Comparison of ENCODE assay signal across 7 cellular contexts in the genomic region with DNA sequence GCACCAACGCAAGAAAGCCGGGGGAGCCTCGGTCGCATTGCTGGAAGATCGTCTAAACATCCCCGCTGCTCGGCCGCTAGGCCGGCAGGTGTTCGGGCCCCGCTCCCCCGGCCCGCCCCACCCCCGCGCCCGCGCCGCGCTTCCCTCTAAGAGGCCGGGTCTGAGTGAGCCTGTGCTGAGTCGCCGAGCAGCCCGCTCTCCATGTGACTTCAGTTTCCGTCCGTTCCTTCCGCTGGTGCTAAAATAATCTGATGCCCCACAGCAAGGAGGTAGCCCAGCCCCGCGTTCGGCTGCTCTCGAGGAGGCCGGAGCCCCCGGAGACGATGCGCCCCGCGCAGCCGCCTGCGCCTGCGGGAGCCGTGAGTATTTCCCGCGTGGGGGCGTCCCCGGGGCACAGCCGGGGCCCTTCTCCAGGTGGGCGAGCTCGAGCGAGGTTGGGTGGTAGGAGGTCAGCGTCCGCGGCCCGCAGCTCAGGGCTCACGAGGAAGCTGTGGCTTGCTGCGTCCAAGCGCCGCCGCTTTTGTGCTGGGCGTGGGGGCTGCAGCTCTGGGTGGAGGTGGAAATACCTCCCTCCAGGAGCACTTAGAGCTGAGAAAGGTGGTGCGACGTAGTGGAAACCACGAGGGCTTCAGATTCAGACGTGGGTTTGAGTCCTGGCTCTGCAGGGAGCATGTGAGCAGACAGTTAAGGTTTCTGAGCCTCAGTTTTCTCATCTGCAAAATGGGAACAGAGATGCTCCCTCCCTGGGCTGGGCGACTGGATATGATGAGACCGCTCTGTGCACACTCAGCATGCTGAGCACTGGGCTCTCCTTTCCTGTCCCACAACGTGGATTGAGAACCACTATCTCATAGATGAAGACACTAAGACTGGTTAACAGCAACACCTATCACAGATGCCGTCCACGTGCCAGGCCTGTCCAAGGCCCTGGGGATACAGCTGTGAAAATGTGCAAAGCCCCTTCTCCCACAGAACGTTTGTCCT. TPM values are rescaled to one million over a fixed set of nuclear protein-coding genes. Genes with fewer than 3 reads are reported as not detected.
A peak's percentile ranks its signal among the peaks of the same experiment; 100 is the strongest.
DNase-seq lines count a peak whose midpoint lies in the region; ATAC-seq and TF ChIP-seq lines count a peak whose summit lies in the region.

TSS of gene NRROS (plus strand) at position 178 of the 984 bp plus-strand sequence. CDS start 14,846 bp downstream, outside the sequence.

- 6 to 30% (median 7%) methylated on average over 12 to 68 of the region's 68 CpGs for WGBS in stomach, 5 donors

- POLR2A ChIA-PET in naive thymus-derived CD4-positive, alpha-beta T cell (lab: Charles Lee), result interaction anchor here (0.7 to 7.5 kb wide), 14 partner anchors 10 to 301 kb away, joined by 3 to 70 read pairs (median 4); partner anchors contain the start of gene PAK2

- H3K9me3 Mint-ChIP-seq in activated T-cell treated with anti-CD3 and anti-CD28 coated beads, Interleukin-2, amount 50 U/mL, for 24 hours, result no peaks in the 10 kb centered on the region
- H3K9me3 Mint-ChIP-seq in naive thymus-derived CD4-positive, alpha-beta T cell, result no peaks in the 10 kb centered on the region

- no peaks in the 10 kb centered on the region for H3K27me3 ChIP-seq in naive thymus-derived CD4-positive, alpha-beta T cell (ENCODE audit: control insufficient read depth in 2 of 2, insufficient read depth in 2 of 2, low read length in 2 of 2)
- peaks cover 0 to 16% (median 7%) of the 10 kb centered on the region in 3 donors for H3K27me3 ChIP-seq in stomach

- intact Hi-C loops in naive thymus-derived CD4-positive, alpha-beta T cell (cut with micrococcal nuclease), result loop anchor here (1.0 to 10.0 kb wide), 8 partner anchors 8 to 915 kb away; partner anchors contain the start of genes BDH1 (in 1 of the 2) and TFRC (in 1 of the 2)
- intact Hi-C loops in stomach (cut with DNase I; ENCODE audit: low total_unique reads), result no loop called here

- H3K4me1 Mint-ChIP-seq in activated T-cell treated with anti-CD3 and anti-CD28 coated beads, Interleukin-2, amount 50 U/mL, for 24 hours (ENCODE audit: low read depth), result peaks cover 75% of the 10 kb centered on the region
- peaks cover 50 to 93% (median 73%) of the 10 kb centered on the region in 7 donors for H3K4me1 Mint-ChIP-seq in naive thymus-derived CD4-positive, alpha-beta T cell

- peaks cover 45% of the 10 kb centered on the region for H3K36me3 Mint-ChIP-seq in activated T-cell treated with anti-CD3 and anti-CD28 coated beads, Interleukin-2, amount 50 U/mL, for 24 hours (ENCODE audit: low read depth)
- H3K36me3 Mint-ChIP-seq in naive thymus-derived CD4-positive, alpha-beta T cell, result peaks cover 0 to 24% (median 4%) of the 10 kb centered on the region in 5 donors

- peaks cover 28 to 36% of the 10 kb centered on the region in 2 donors for H3K4me1 ChIP-seq in naive thymus-derived CD4-positive, alpha-beta T cell (ENCODE audit: control insufficient read depth in 2 of 2, insufficient read depth in 2 of 2, low read length in 2 of 2)
- H3K4me1 ChIP-seq in stomach, result peaks cover 0 to 41% (median 12%) of the 10 kb centered on the region in 4 donors

- no peak for TF ChIP-seq POLR2A in stomach (IDR thresholded peaks at IDR 0.05)

- DNase-seq in NOMO-1 treated with DMSO at 0.1 percent for 48 hours (lab: John Stamatoyannopoulos, UW; ENCODE audit: unreplicated experiment) (peak; percentile 97), fibroblast of gingiva (ENCODE audit: low read depth) (peak; percentile 17), stomach (peak; percentile 65)
- DNase-seq in activated T-cell treated with anti-CD3 and anti-CD28 coated beads, Interleukin-2, amount 50 U/mL, for 24 hours, result peak; percentile 80
- peak; percentile 25 to 71 (median 46) for DNase-seq in naive thymus-derived CD4-positive, alpha-beta T cell

- H3K4me3 ChIP-seq in naive thymus-derived CD4-positive, alpha-beta T cell (ENCODE audit: low read length), result peak within 1 kb of the TSS; percentile 75
- peak within 1 kb of the TSS; percentile 51 to 62 (median 58) for H3K4me3 ChIP-seq in stomach

- peak within 1 kb of the TSS; percentile 94 for H3K27ac Mint-ChIP-seq in activated T-cell treated with anti-CD3 and anti-CD28 coated beads, Interleukin-2, amount 50 U/mL, for 24 hours
- peak within 1 kb of the TSS; percentile 74 to 95 (median 92) for H3K27ac Mint-ChIP-seq in naive thymus-derived CD4-positive, alpha-beta T cell

- no peaks in the 10 kb centered on the region for H3K9me3 ChIP-seq in naive thymus-derived CD4-positive, alpha-beta T cell (ENCODE audit: control insufficient read depth in 2 of 3, low read length in 3 of 3)
- no peaks in the 10 kb centered on the region for H3K9me3 ChIP-seq in stomach

- CTCF ChIA-PET in naive thymus-derived CD4-positive, alpha-beta T cell (lab: Charles Lee), result interaction anchor here (0.5 to 4.1 kb wide), 6 partner anchors 28 to 1114 kb away, joined by 3 to 37 read pairs (median 4); no protein-coding TSS in a partner anchor

- TF ChIP-seq CTCF in stomach (IDR thresholded peaks at IDR 0.05), result no peak

- no peaks in the 10 kb centered on the region for H3K36me3 ChIP-seq in naive thymus-derived CD4-positive, alpha-beta T cell (ENCODE audit: control insufficient read depth in 2 of 3, insufficient read depth in 3 of 3, low read length in 3 of 3)
- no peaks in the 10 kb centered on the region for H3K36me3 ChIP-seq in stomach

- ATAC-seq in GM18867 (IDR thresholded peaks at IDR 0.05; ENCODE audit: unreplicated experiment) (peak; percentile 42), HG03108 (IDR thresholded peaks at IDR 0.05; ENCODE audit: unreplicated experiment) (peak; percentile 29)
- peak; percentile 70 for ATAC-seq in naive thymus-derived CD4-positive, alpha-beta T cell

- H3K4me3 Mint-ChIP-seq in activated T-cell treated with anti-CD3 and anti-CD28 coated beads, Interleukin-2, amount 50 U/mL, for 24 hours, result peak within 1 kb of the TSS; percentile 87
- peak within 1 kb of the TSS; percentile 75 to 94 (median 92) for H3K4me3 Mint-ChIP-seq in naive thymus-derived CD4-positive, alpha-beta T cell

- H3K27me3 Mint-ChIP-seq in activated T-cell treated with anti-CD3 and anti-CD28 coated beads, Interleukin-2, amount 50 U/mL, for 24 hours, result no peaks in the 10 kb centered on the region
- no peaks in the 10 kb centered on the region for H3K27me3 Mint-ChIP-seq in naive thymus-derived CD4-positive, alpha-beta T cell

- no peak for TF ChIP-seq EP300 in stomach (IDR thresholded peaks at IDR 0.05)

- peak within 1 kb of the TSS; percentile 79 for H3K27ac ChIP-seq in naive thymus-derived CD4-positive, alpha-beta T cell (ENCODE audit: low read depth, low read length)
- H3K27ac ChIP-seq in stomach, result peak within 1 kb of the TSS; percentile 41 to 84 (median 80)

RNA-seq across cellular contexts. Expression of gene NRROS, which starts in this region (rescaled TPM):
- 10 to 100 TPM in 4 of 5 experiments, 1 to 10 TPM in 1; 9.8 to 53.3 (median 14.2) TPM for total RNA-seq in naive thymus-derived CD4-positive, alpha-beta T cell
- 1 to 10 TPM; 1.3 to 4.3 TPM for polyA plus RNA-seq in naive thymus-derived CD4-positive, alpha-beta T cell
- 1 to 10 TPM in 3 of 5 donors, under 1 TPM in 1, not detected in 1; 0.45 to 5.5 (median 1.6) TPM for total RNA-seq in stomach
- 1 to 10 TPM in 2 of 3 donors, under 1 TPM in 1; 0.85 to 1.4 (median 1.3) TPM for polyA plus RNA-seq in stomach

Comparison
In these comparisons a context has a peak if more than half of its experiments do, and no peak if none do; other contexts are left out.
1. Peak in every context shown above with its lines: DNase-seq, ATAC-seq, H3K4me3 ChIP-seq and H3K27ac ChIP-seq.
2. DNase-seq: peak in every context shown above with its lines; median percentile 97 in NOMO-1 treated with DMSO at 0.1 percent for 48 hours; 80 in activated T-cell treated with anti-CD3 and anti-CD28 coated beads, Interleukin-2, amount 50 U/mL, for 24 hours; 65 in stomach; 46 in naive thymus-derived CD4-positive, alpha-beta T cell; 17 in fibroblast of gingiva.